Comparison of ENCODE assay signal across 14 cellular contexts in genomic region chr3:157502916-157503620, GRCh38. TPM values are rescaled to one million over a fixed set of nuclear protein-coding genes. Genes with fewer than 3 reads are reported as not detected.
DNase-seq lines count a peak whose midpoint lies in the region; ATAC-seq, FAIRE-seq and TF ChIP-seq lines count a peak whose summit lies in the region.
"Had no signal": no experiment of that assay in that cellular context is flagged by ENCODE, and none has a peak within 500 bp of the region (broad histone marks: within the 10 kb centered on the region; RNA-seq: fewer than 3 reads in every experiment).

VEPH1 (minus strand) TSS chr3:157503416; CDS start chr3:157495349, 8,067 bp downstream.

- CTCF ChIA-PET in A549 (lab: Yijun Ruan, JAX) = interaction anchor here (0.9 to 1.6 kb wide), 5 partner anchors 10 to 1352 kb away, joined by 3 to 6 read pairs (median 4); no protein-coding TSS in a partner anchor

- H3K4me1 ChIP-seq in A549 (0 out of 3 replicates have a peak, but pooled peaks cover 6% of the 10 kb centered on the region), SJSA1 (replicated peaks) (no peaks in the 10 kb centered on the region), fibroblast of lung (ENCODE audit: control insufficient read depth, extremely low read depth, insufficient read depth, low read length) (peaks cover 3% of the 10 kb centered on the region), mucosa of descending colon (ENCODE audit: low read depth) (peaks cover 10% of the 10 kb centered on the region)

- H3K79me2 ChIP-seq in fibroblast of lung (ENCODE audit: control insufficient read depth, insufficient read depth, low read length) = no peaks in the 10 kb centered on the region

- H3K27ac ChIP-seq in A549 (no peak within 1 kb of the TSS), SJSA1 (no peak within 1 kb of the TSS), fibroblast of lung (ENCODE audit: insufficient read depth, low read length) (no peak within 1 kb of the TSS)
- H3K27ac ChIP-seq: KMS-11, thoracic aorta had no signal

- POLR2A ChIA-PET in A549 (lab: Yijun Ruan, JAX) = interaction anchor here (1.0 kb wide), 1 partner anchor 65 kb away, joined by 3 read pairs; no protein-coding TSS in a partner anchor

- H3K9me3 ChIP-seq in A549 (no peaks in the 10 kb centered on the region), SJSA1 (replicated peaks) (no peaks in the 10 kb centered on the region), fibroblast of lung (ENCODE audit: control insufficient read depth, insufficient read depth, low read depth, low read length) (no peaks in the 10 kb centered on the region), mucosa of descending colon (no peaks in the 10 kb centered on the region)
- H3K9me3 ChIP-seq: thoracic aorta had no signal

- WGBS in A549 (ENCODE audit: missing lambda C conversion rate) = 57% methylated on average over 7 of the region's 7 CpGs

- H3K36me3 ChIP-seq in SJSA1 (no peaks in the 10 kb centered on the region), fibroblast of lung (ENCODE audit: control insufficient read depth, insufficient read depth, low read length) (no peaks in the 10 kb centered on the region), mucosa of descending colon (ENCODE audit: low read depth) (no peaks in the 10 kb centered on the region)
- H3K36me3 ChIP-seq: thoracic aorta had no signal

- no peak for FAIRE-seq in A549 (lab: Jason Lieb, UNC)

- H3K4me2 ChIP-seq in A549 (peak within 1 kb of the TSS; percentile 1; the same call in 1 of the 3 replicates), fibroblast of lung (ENCODE audit: extremely low read depth, insufficient read depth, low read length) (no peak within 1 kb of the TSS)
- H3K4me2 ChIP-seq: KMS-11 had no signal

- no peak for TF ChIP-seq EP300 in A549 (IDR thresholded peaks at IDR 0.05)

- TF ChIP-seq RAD21 in A549 (conservative IDR thresholded peaks at IDR 0.05 in 1 of 2, IDR thresholded peaks at IDR 0.05 in 1 of 2) = no peak

- H2AFZ ChIP-seq in fibroblast of lung (ENCODE audit: low read length) = no peak within 1 kb of the TSS

- TF ChIP-seq POLR2A in A549 (IDR thresholded peaks at IDR 0.05; ENCODE audit: low read length) = no peak

- ATAC-seq in A549 = peak; percentile 52 to 74; a peak in 3 of 6 replicates
- ATAC-seq in mucosa of descending colon = peak; percentile 70
- ATAC-seq in HG03025 (IDR thresholded peaks at IDR 0.05; ENCODE audit: low FRiP score, unreplicated experiment) = no peak

- H3K4me3 ChIP-seq in A549 (no peak within 1 kb of the TSS), SJSA1 (no peak within 1 kb of the TSS), fibroblast of lung (replicated peaks in 1 of 4; ENCODE audit: control extremely low read depth in 1 of 4, insufficient read depth in 1 of 4, low read depth in 3 of 4, low read length in 4 of 4) (peak within 1 kb of the TSS in 1 of 4 experiments; percentile 26), mucosa of descending colon (no peak within 1 kb of the TSS)
- H3K4me3 ChIP-seq: thoracic aorta had no signal

- DNase-seq in A549 (ENCODE audit: low read depth in 1 of 2, low spot score in 1 of 2) (peak in 1 of 2 experiments; percentile 9), SJSA1 (ENCODE audit: low read depth in 1 of 2, low spot score in 2 of 2) (no peak), fibroblast of lung (ENCODE audit: low read depth in 2 of 2) (peak; percentile 80 to 92), mucosa of descending colon (peak; percentile 16 to 52 (median 40)), SIG-M5 treated with dmso at 0.1 percent for 504 hours (lab: John Stamatoyannopoulos, UW; ENCODE audit: unreplicated experiment) (no peak), HPDE6-E6E7 (ENCODE audit: extremely low spot score) (no peak), NCI-H748 (lab: John Stamatoyannopoulos, UW; ENCODE audit: unreplicated experiment) (no peak)
- DNase-seq: activated CD4-positive, alpha-beta T cell treated with anti-CD3 and anti-CD28 coated beads, Interleukin-2, amount 10 ng/mL, durations not matched to agents 24 days and 14 days; activated effector memory CD4-positive, alpha-beta T cell treated with anti-CD3 and anti-CD28 coated beads, Interleukin-2, amount 50 U/mL, for 16 hours; NCI-H2227 treated with DMSO at 0.1 percent for 48 hours; posterior cingulate gyrus had no signal

- no peak within 1 kb of the TSS for H3K9ac ChIP-seq in fibroblast of lung (ENCODE audit: insufficient read depth, low read length)
- H3K9ac ChIP-seq: KMS-11 had no signal

- TF ChIP-seq CTCF in A549 (IDR thresholded peaks at IDR 0.05) = no peak
- TF ChIP-seq CTCF in fibroblast of lung (conservative IDR thresholded peaks at IDR 0.05 in 1 of 2, IDR thresholded peaks at IDR 0.05 in 1 of 2; ENCODE audit: low read depth in 1 of 2, low read length in 2 of 2) = no peak
- no peak for TF ChIP-seq CTCF in mucosa of descending colon (IDR thresholded peaks at IDR 0.05)

- intact Hi-C loops in mucosa of descending colon (cut with DNase I, micrococcal nuclease) = no loop called here

- no peaks in the 10 kb centered on the region for H4K20me1 ChIP-seq in fibroblast of lung (ENCODE audit: control insufficient read depth, extremely low read depth, insufficient read depth, low read length)

- no peaks in the 10 kb centered on the region; the same call in 1 of the 2 replicates for H3K27me3 ChIP-seq in SJSA1 (replicated peaks)
- H3K27me3 ChIP-seq in fibroblast of lung (ENCODE audit: control insufficient read depth, insufficient read depth, low read length) = no peaks in the 10 kb centered on the region

TF ChIP-seq in A549, 52 proteins besides CTCF, POLR2A, EP300 and RAD21:
- TF ChIP-seq RCOR1 (IDR thresholded peaks at IDR 0.05; ENCODE audit: low read depth, low read length) (no peak), HES2 (IDR thresholded peaks at IDR 0.05) (no peak), HMGXB4 (CRISPR knock-in tag; IDR thresholded peaks at IDR 0.05; ENCODE audit: borderline replicate concordance) (no peak), SMC3 (IDR thresholded peaks at IDR 0.05) (no peak), MAFK (IDR thresholded peaks at IDR 0.05; ENCODE audit: partially characterized antibody) (peak; percentile 1)
TF ChIP-seq in A549: peak in this region for 1.

RNA-seq across cellular contexts. Expression of gene VEPH1, which starts in this region (rescaled TPM):
- polyA plus RNA-seq in A549 (2011; rRNA removed) = 0.16 and 0.24 TPM in 2 replicates
- polyA plus RNA-seq in A549 (2012; cell fraction: cytosol; rRNA removed) = 0.09 TPM in 1 of 2 replicates, not detected in the other
- 0.05 TPM in 1 of 2 replicates, not detected in the other for polyA plus RNA-seq in A549 (2012; cell fraction: nucleus; rRNA removed)
- polyA plus RNA-seq in A549 (2017; fragmentation: RNase III; extraction: RNeasy Plus Mini Kit Qiagen cat#74134 plus additional on column Dnase treatment) = 0.04 to 0.09 TPM in 2 of 3 replicates, not detected in the other
- 0.63 and 0.83 TPM in 2 replicates for polyA minus RNA-seq in A549 (2011; rRNA and poly(A)+ RNA removed)
- 1.7 and 14.3 TPM in 2 replicates for total RNA-seq in SJSA1 (2014; rRNA removed; shearing (Covaris generic))
- 21.1 and 34.7 TPM in 2 replicates for total RNA-seq in fibroblast of lung
- polyA plus RNA-seq in fibroblast of lung = 13.1 and 16.6 TPM in 2 replicates
- 10.2 and 10.6 TPM in 2 replicates for polyA plus RNA-seq in fibroblast of lung (2012)
- 1.7 and 21.2 TPM in 2 replicates for polyA minus RNA-seq in fibroblast of lung (ENCODE audit: low replicate concordance)
- 1 to 10 TPM; 1.5 to 6.3 (median 4.8) TPM for total RNA-seq in mucosa of descending colon
- total RNA-seq: activated CD4-positive, alpha-beta T cell treated with anti-CD3 and anti-CD28 coated beads, Interleukin-2, amount 10 ng/mL, durations not matched to agents 24 days and 14 days had no signal

Comparison
In these comparisons a context has a peak if more than half of its experiments do, and no peak if none do; other contexts are left out.
1. RNA of gene VEPH1 (polyA plus RNA-seq): 10.2 to 16.6 TPM in fibroblast of lung; 0.04 to 0.24 TPM in A549; every median in the first group is over 4 times any median in the second.
2. Peak in ATAC-seq and H3K4me2 ChIP-seq in A549; RNA of the gene not detected or under 1 TPM.
3. DNase-seq: peak in fibroblast of lung (2 of 2) and mucosa of descending colon (3 of 3); none in SJSA1 (0 of 2), SIG-M5 treated with dmso at 0.1 percent for 504 hours (single experiment), HPDE6-E6E7 (single experiment) and NCI-H748 (single experiment).